ENCODE assay signal across 1 cellular context in the genomic region with DNA sequence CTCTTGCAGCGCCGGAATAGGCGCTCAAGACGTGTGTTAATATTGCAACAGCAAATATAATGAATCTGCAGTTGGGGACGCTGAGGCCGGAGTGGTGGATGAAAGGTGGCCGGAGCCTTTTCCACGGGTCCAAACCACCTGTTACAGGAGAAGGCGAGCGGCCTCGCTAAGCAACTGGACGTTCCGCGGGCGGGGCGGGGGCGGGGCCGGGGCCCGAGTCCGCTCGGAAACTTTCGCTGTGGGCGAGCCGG.
A peak's percentile ranks its signal among the peaks of the same experiment; 100 is the strongest.
TF ChIP-seq lines count a peak whose summit lies in the region.

No MANE protein-coding gene starts in this region.

TF ChIP-seq in HepG2, 621 proteins besides CTCF, POLR2A, EP300 and RAD21 (continued from another document):
- TF ChIP-seq LCORL (IDR thresholded peaks at IDR 0.05) = no peak
- TF ChIP-seq LCORL (CRISPR knock-in tag; IDR thresholded peaks at IDR 0.05) = peak; percentile 64; the same call in 1 of the 2 replicates
- 0 out of 2 replicates have a peak, but pooled peaks have one; percentile 11 for TF ChIP-seq ERF (CRISPR knock-in tag; IDR thresholded peaks at IDR 0.05)
- TF ChIP-seq U2AF2 (IDR thresholded peaks at IDR 0.05; ENCODE audit: low read depth, low read length) = no peak
- no peak for TF ChIP-seq PLRG1 (conservative IDR thresholded peaks at IDR 0.05)
- TF ChIP-seq ZNF501 (CRISPR knock-in tag; IDR thresholded peaks at IDR 0.05) = peak; percentile 75; the same call in 1 of the 2 replicates
- 0 out of 2 replicates have a peak, but pooled peaks have one; percentile 6 for TF ChIP-seq MXD4 (CRISPR knock-in tag; IDR thresholded peaks at IDR 0.05)
- 0 out of 2 replicates have a peak, but pooled peaks have one; percentile 42 for TF ChIP-seq NCOA1 (CRISPR knock-in tag; IDR thresholded peaks at IDR 0.05)
- TF ChIP-seq DR1 (CRISPR knock-in tag; IDR thresholded peaks at IDR 0.05) = 0 out of 2 replicates have a peak, but pooled peaks have one; percentile 29
- no peak for TF ChIP-seq JUN (CRISPR knock-in tag; IDR thresholded peaks at IDR 0.05)
- TF ChIP-seq ZNF20 (CRISPR knock-in tag; IDR thresholded peaks at IDR 0.05) = 0 out of 2 replicates have a peak, but pooled peaks have one; percentile 29
- TF ChIP-seq, protein P1, sequence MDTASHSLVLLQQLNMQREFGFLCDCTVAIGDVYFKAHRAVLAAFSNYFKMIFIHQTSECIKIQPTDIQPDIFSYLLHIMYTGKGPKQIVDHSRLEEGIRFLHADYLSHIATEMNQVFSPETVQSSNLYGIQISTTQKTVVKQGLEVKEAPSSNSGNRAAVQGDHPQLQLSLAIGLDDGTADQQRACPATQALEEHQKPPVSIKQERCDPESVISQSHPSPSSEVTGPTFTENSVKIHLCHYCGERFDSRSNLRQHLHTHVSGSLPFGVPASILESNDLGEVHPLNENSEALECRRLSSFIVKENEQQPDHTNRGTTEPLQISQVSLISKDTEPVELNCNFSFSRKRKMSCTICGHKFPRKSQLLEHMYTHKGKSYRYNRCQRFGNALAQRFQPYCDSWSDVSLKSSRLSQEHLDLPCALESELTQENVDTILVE (CRISPR knock-in tag; IDR thresholded peaks at IDR 0.05) = 0 out of 2 replicates have a peak, but pooled peaks have one; percentile 18
- TF ChIP-seq, protein P2, sequence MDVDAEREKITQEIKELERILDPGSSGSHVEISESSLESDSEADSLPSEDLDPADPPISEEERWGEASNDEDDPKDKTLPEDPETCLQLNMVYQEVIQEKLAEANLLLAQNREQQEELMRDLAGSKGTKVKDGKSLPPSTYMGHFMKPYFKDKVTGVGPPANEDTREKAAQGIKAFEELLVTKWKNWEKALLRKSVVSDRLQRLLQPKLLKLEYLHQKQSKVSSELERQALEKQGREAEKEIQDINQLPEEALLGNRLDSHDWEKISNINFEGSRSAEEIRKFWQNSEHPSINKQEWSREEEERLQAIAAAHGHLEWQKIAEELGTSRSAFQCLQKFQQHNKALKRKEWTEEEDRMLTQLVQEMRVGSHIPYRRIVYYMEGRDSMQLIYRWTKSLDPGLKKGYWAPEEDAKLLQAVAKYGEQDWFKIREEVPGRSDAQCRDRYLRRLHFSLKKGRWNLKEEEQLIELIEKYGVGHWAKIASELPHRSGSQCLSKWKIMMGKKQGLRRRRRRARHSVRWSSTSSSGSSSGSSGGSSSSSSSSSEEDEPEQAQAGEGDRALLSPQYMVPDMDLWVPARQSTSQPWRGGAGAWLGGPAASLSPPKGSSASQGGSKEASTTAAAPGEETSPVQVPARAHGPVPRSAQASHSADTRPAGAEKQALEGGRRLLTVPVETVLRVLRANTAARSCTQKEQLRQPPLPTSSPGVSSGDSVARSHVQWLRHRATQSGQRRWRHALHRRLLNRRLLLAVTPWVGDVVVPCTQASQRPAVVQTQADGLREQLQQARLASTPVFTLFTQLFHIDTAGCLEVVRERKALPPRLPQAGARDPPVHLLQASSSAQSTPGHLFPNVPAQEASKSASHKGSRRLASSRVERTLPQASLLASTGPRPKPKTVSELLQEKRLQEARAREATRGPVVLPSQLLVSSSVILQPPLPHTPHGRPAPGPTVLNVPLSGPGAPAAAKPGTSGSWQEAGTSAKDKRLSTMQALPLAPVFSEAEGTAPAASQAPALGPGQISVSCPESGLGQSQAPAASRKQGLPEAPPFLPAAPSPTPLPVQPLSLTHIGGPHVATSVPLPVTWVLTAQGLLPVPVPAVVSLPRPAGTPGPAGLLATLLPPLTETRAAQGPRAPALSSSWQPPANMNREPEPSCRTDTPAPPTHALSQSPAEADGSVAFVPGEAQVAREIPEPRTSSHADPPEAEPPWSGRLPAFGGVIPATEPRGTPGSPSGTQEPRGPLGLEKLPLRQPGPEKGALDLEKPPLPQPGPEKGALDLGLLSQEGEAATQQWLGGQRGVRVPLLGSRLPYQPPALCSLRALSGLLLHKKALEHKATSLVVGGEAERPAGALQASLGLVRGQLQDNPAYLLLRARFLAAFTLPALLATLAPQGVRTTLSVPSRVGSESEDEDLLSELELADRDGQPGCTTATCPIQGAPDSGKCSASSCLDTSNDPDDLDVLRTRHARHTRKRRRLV (CRISPR knock-in tag; IDR thresholded peaks at IDR 0.05) = 0 out of 2 replicates have a peak, but pooled peaks have one; percentile 41
- TF ChIP-seq CREM (IDR thresholded peaks at IDR 0.05) = 0 out of 2 replicates have a peak, but pooled peaks have one; percentile 19
- no peak for TF ChIP-seq CREM (CRISPR knock-in tag; IDR thresholded peaks at IDR 0.05)
- TF ChIP-seq POLR2G (IDR thresholded peaks at IDR 0.05; ENCODE audit: low read depth, low read length) = peak; percentile 14; the same call in 1 of the 2 replicates
- 0 out of 2 replicates have a peak, but pooled peaks have one; percentile 44 for TF ChIP-seq ZNF850 (CRISPR knock-in tag; conservative IDR thresholded peaks at IDR 0.05)
- TF ChIP-seq ZFX (CRISPR knock-in tag; IDR thresholded peaks at IDR 0.05; ENCODE audit: low read depth) = peak; percentile 34; the same call in 1 of the 2 replicates
- TF ChIP-seq ZNF235 (CRISPR knock-in tag; IDR thresholded peaks at IDR 0.05; ENCODE audit: borderline replicate concordance) = peak; percentile 42; the same call in 1 of the 2 replicates
- no peak for TF ChIP-seq TSC22D2 (CRISPR knock-in tag; IDR thresholded peaks at IDR 0.05; ENCODE audit: borderline replicate concordance)
- no peak for TF ChIP-seq ZNF224 (CRISPR knock-in tag; IDR thresholded peaks at IDR 0.05)
